Comparison of ENCODE assay signal across 1 cellular context in genomic region chr1:31335007-31335406, GRCh38.
TF ChIP-seq lines count a peak whose summit lies in the region.

No MANE protein-coding gene starts in this region.

TF ChIP-seq in GM23338, 12 proteins besides CTCF, POLR2A, EP300 and RAD21 (continued from another document):
- TF ChIP-seq ETS1 (IDR thresholded peaks at IDR 0.05): no peak
- no peak for TF ChIP-seq ZNF462 (CRISPR knock-in tag; IDR thresholded peaks at IDR 0.05)
- no peak for TF ChIP-seq JUNB (IDR thresholded peaks at IDR 0.05; ENCODE audit: unreplicated experiment)
- TF ChIP-seq ZNF331 (CRISPR knock-in tag; IDR thresholded peaks at IDR 0.05; ENCODE audit: low read depth): no peak
- TF ChIP-seq EZH2phosphoT487 (IDR thresholded peaks at IDR 0.05; ENCODE audit: unreplicated experiment): no peak
- TF ChIP-seq ZNF114 (CRISPR knock-in tag; IDR thresholded peaks at IDR 0.05): no peak
- TF ChIP-seq NANOG (IDR thresholded peaks at IDR 0.05; ENCODE audit: borderline replicate concordance): no peak
- no peak for TF ChIP-seq CREB1 (CRISPR knock-in tag; IDR thresholded peaks at IDR 0.05; ENCODE audit: low read depth)
- TF ChIP-seq STAT1 (IDR thresholded peaks at IDR 0.05; ENCODE audit: unreplicated experiment): no peak
- TF ChIP-seq REST (IDR thresholded peaks at IDR 0.05; ENCODE audit: unreplicated experiment): no peak
